ENCODE assay signal across 8 cellular contexts in the genomic region with DNA sequence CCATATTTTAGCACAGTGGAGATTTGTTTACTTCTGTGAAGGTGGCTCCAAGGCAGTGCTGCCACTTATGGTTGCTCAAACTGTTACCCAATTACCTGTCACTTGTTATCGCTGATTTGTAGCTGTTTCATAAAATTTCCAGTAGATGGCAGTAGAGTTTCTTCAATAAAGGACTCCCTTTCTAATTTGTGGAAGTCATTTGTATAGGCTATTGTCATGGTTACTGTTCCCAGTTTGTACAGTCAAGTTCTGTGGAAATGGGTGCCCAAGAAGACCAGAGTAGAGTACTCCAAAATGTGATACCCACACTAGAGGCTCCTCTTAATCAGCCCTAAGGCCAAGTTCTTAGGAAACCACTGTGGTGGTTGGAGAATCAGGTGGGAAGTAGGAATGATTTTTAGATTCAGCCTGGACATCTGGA.
A peak's percentile ranks its signal among the peaks of the same experiment; 100 is the strongest.
DNase-seq lines count a peak whose midpoint lies in the region; ATAC-seq and TF ChIP-seq lines count a peak whose summit lies in the region.

No MANE protein-coding gene starts in this region.

- no peak overlapping the region for H3K4me3 Mint-ChIP-seq in activated T-cell treated with anti-CD3 and anti-CD28 coated beads, Interleukin-2, amount 50 U/mL, for 72 hours
- H3K4me3 Mint-ChIP-seq in naive thymus-derived CD4-positive, alpha-beta T cell: no peak overlapping the region

- intact Hi-C loops in esophagus muscularis mucosa (cut with DNase I): loop anchor here (2.0 kb wide), 1 partner anchor 190 kb away; no protein-coding TSS in a partner anchor
- intact Hi-C loops in naive thymus-derived CD4-positive, alpha-beta T cell (cut with micrococcal nuclease): loop anchor here (2.0 to 5.0 kb wide), 4 partner anchors 192 to 1502 kb away; no protein-coding TSS in a partner anchor

- WGBS in esophagus muscularis mucosa: 8% methylated on average over 1 of the region's 1 CpG

- in situ Hi-C loops in SK-MEL-5 (cut with HindIII; ENCODE audit: low pct_unique_long_range_greater_than_20kb, low sequenced_read_pairs): no loop called here

- no peak overlapping the region for H3K27ac ChIP-seq in esophagus muscularis mucosa (replicated peaks in 1 of 4)
- H3K27ac ChIP-seq in naive thymus-derived CD4-positive, alpha-beta T cell (ENCODE audit: low read depth, low read length): no peak overlapping the region

- H3K9me3 ChIP-seq in esophagus muscularis mucosa: no peaks in the 10 kb centered on the region
- no peaks in the 10 kb centered on the region for H3K9me3 ChIP-seq in naive thymus-derived CD4-positive, alpha-beta T cell (ENCODE audit: control insufficient read depth in 2 of 3, low read length in 3 of 3)

- TF ChIP-seq EP300 in esophagus muscularis mucosa (IDR thresholded peaks at IDR 0.05): no peak

- CTCF ChIA-PET in naive thymus-derived CD4-positive, alpha-beta T cell (lab: Charles Lee): interaction anchor here (0.9 to 3.0 kb wide), 2 partner anchors 11 to 41 kb away, joined by 3 to 16 read pairs; no protein-coding TSS in a partner anchor

- DNase-seq in activated T-cell treated with anti-CD3 and anti-CD28 coated beads, Interleukin-2, amount 50 U/mL, for 72 hours: peak in 1 of 2 donors; percentile 1
- DNase-seq in activated T-cell treated with anti-CD3 and anti-CD28 coated beads for 4 hours (no peak), NCI-H1105 treated with DMSO at 0.1 percent for 48 hours (lab: John Stamatoyannopoulos, UW) (peak; percentile 87), SK-MEL-5 (ENCODE audit: low read depth, low spot score) (peak; percentile 84), esophagus muscularis mucosa (ENCODE audit: extremely low spot score) (no peak)
- peak in 5 of 9 donors; percentile 13 to 42 (median 22) for DNase-seq in naive thymus-derived CD4-positive, alpha-beta T cell
- no peak for DNase-seq in stimulated activated CD4-positive, alpha-beta T cell treated with anti-CD3 and anti-CD28 coated beads, Interleukin-2, amount 100 ng/mL, for 24 hours

- peaks cover 5% of the 10 kb centered on the region for H3K27me3 Mint-ChIP-seq in activated T-cell treated with anti-CD3 and anti-CD28 coated beads, Interleukin-2, amount 50 U/mL, for 72 hours (ENCODE audit: low read depth)
- peaks cover 0 to 16% (median 8%) of the 10 kb centered on the region in 5 donors for H3K27me3 Mint-ChIP-seq in naive thymus-derived CD4-positive, alpha-beta T cell

- ATAC-seq in activated T-cell treated with anti-CD3 and anti-CD28 coated beads, Interleukin-2, amount 50 U/mL, for 72 hours (replicated peaks in 1 of 2): peak; percentile 29 to 50
- ATAC-seq in HG02623 (IDR thresholded peaks at IDR 0.05; ENCODE audit: unreplicated experiment): peak; percentile 90
- ATAC-seq in naive thymus-derived CD4-positive, alpha-beta T cell: peak; percentile 69

- no peaks in the 10 kb centered on the region for H3K4me1 Mint-ChIP-seq in activated T-cell treated with anti-CD3 and anti-CD28 coated beads, Interleukin-2, amount 50 U/mL, for 72 hours (ENCODE audit: low read depth)
- no peaks in the 10 kb centered on the region for H3K4me1 Mint-ChIP-seq in naive thymus-derived CD4-positive, alpha-beta T cell

- no peaks in the 10 kb centered on the region for H3K9me3 Mint-ChIP-seq in activated T-cell treated with anti-CD3 and anti-CD28 coated beads, Interleukin-2, amount 50 U/mL, for 72 hours
- peaks cover 0 to 2% (median 0%) of the 10 kb centered on the region in 11 donors for H3K9me3 Mint-ChIP-seq in naive thymus-derived CD4-positive, alpha-beta T cell

- H3K36me3 Mint-ChIP-seq in activated T-cell treated with anti-CD3 and anti-CD28 coated beads, Interleukin-2, amount 50 U/mL, for 72 hours (ENCODE audit: insufficient read depth in 2 of 2): no peaks in the 10 kb centered on the region
- no peaks in the 10 kb centered on the region for H3K36me3 Mint-ChIP-seq in naive thymus-derived CD4-positive, alpha-beta T cell

- H3K4me3 ChIP-seq in esophagus muscularis mucosa: no peak overlapping the region
- H3K4me3 ChIP-seq in naive thymus-derived CD4-positive, alpha-beta T cell (ENCODE audit: low read length): no peak overlapping the region

- H3K27me3 ChIP-seq in esophagus muscularis mucosa: no peaks in the 10 kb centered on the region
- no peaks in the 10 kb centered on the region for H3K27me3 ChIP-seq in naive thymus-derived CD4-positive, alpha-beta T cell (ENCODE audit: control insufficient read depth in 2 of 2, insufficient read depth in 2 of 2, low read length in 2 of 2)

- H3K36me3 ChIP-seq in esophagus muscularis mucosa: no peaks in the 10 kb centered on the region
- H3K36me3 ChIP-seq in naive thymus-derived CD4-positive, alpha-beta T cell (ENCODE audit: control insufficient read depth in 2 of 3, insufficient read depth in 3 of 3, low read length in 3 of 3): no peaks in the 10 kb centered on the region

- peaks cover 7 to 12% (median 8%) of the 10 kb centered on the region in 4 donors for H3K4me1 ChIP-seq in esophagus muscularis mucosa
- H3K4me1 ChIP-seq in naive thymus-derived CD4-positive, alpha-beta T cell (ENCODE audit: control insufficient read depth in 2 of 2, insufficient read depth in 2 of 2, low read length in 2 of 2): no peaks in the 10 kb centered on the region

- POLR2A ChIA-PET in naive thymus-derived CD4-positive, alpha-beta T cell (lab: Charles Lee): no interaction called here

- peak; percentile 71 to 78 (median 74) for TF ChIP-seq CTCF in esophagus muscularis mucosa (IDR thresholded peaks at IDR 0.05)

- no peak overlapping the region for H3K27ac Mint-ChIP-seq in activated T-cell treated with anti-CD3 and anti-CD28 coated beads, Interleukin-2, amount 50 U/mL, for 72 hours
- H3K27ac Mint-ChIP-seq in naive thymus-derived CD4-positive, alpha-beta T cell: no peak overlapping the region

- TF ChIP-seq POLR2A in esophagus muscularis mucosa (IDR thresholded peaks at IDR 0.05; ENCODE audit: low read depth): no peak

Comparison
In these comparisons a context has a peak if more than half of its experiments do, and no peak if none do; other contexts are left out.
1. ATAC-seq: peak in every context shown above with its lines; median percentile 90 in HG02623; 69 in naive thymus-derived CD4-positive, alpha-beta T cell; 40 in activated T-cell treated with anti-CD3 and anti-CD28 coated beads, Interleukin-2, amount 50 U/mL, for 72 hours.
2. DNase-seq: peak in NCI-H1105 treated with DMSO at 0.1 percent for 48 hours (single experiment), SK-MEL-5 (single experiment) and naive thymus-derived CD4-positive, alpha-beta T cell (5 of 9); none in activated T-cell treated with anti-CD3 and anti-CD28 coated beads for 4 hours (single experiment), esophagus muscularis mucosa (single experiment) and stimulated activated CD4-positive, alpha-beta T cell treated with anti-CD3 and anti-CD28 coated beads, Interleukin-2, amount 100 ng/mL, for 24 hours (0 of 2).